In the genomic region with DNA sequence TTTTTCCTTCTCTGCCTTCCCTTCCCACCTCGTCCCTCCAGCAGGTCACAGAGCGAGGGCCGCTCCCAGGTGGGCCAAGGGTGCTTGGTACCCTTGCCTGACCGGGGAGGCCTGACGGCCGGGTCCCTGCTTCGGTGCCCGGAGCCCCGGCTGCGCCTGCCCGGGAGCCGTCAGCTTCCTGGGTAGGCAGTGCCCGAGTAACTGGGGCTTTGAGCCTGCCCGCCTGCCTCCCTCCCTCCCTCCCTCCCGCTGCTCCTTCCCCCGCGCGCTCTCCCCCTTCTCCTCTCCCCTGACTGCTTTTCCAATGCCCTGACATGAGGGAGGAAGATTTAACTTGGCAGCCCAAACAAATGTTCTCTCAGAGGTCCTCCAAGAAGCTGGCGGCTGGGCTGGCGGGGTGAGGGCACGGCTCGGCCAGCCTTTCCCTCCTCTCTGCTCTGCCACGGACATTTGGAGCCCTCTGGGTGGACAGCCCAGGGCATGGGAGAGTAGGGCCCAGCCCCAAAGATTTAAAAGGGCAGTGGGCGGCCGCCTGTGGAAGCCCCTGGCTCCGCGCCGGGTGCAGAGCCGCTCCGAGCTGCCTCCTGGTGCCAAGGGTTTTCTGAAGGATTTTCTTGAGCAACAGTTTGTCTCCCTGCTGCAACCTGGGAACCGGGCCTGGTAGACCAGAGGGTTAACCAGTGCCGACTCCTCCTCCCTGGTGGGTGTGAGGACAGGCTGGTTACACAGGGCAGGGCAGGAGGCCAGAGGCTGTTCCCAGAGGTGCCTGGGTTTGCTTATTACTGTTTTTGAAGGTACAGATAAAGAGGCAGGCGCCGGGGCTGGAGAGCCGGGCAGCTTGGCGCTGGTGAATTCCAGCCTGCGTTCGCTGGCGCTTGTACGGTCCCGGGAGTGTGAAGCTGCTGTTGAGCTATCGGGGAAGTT, we compare ENCODE assay signal across 8 cellular contexts. TPM values are rescaled to one million over a fixed set of nuclear protein-coding genes. Genes with fewer than 3 reads are reported as not detected.
DNase-seq lines count a peak whose midpoint lies in the region; ATAC-seq and TF ChIP-seq lines count a peak whose summit lies in the region.

No MANE protein-coding gene starts in this region.

- peak in 2 of 4 donors; percentile 28 to 38 for TF ChIP-seq EP300 in sigmoid colon (IDR thresholded peaks at IDR 0.05)

- intact Hi-C loops in sigmoid colon (cut with DNase I) = loop anchor here (1.0 to 2.0 kb wide), 3 partner anchors 42 to 768 kb away; no protein-coding TSS in a partner anchor

- H3K9me3 ChIP-seq in RWPE2 (ENCODE audit: severe bottlenecking) (no peaks in the 10 kb centered on the region), sigmoid colon (no peaks in the 10 kb centered on the region)

- TF ChIP-seq CTCF in RWPE2 (IDR thresholded peaks at IDR 0.05; ENCODE audit: poor library complexity, severe bottlenecking) = no peak
- no peak for TF ChIP-seq CTCF in sigmoid colon (IDR thresholded peaks at IDR 0.05)

- H3K4me1 ChIP-seq in RWPE2 (ENCODE audit: insufficient read depth, poor library complexity, severe bottlenecking) = peaks cover 23% of the 10 kb centered on the region
- peaks cover 2 to 69% (median 61%) of the 10 kb centered on the region in 4 donors for H3K4me1 ChIP-seq in sigmoid colon

- TF ChIP-seq POLR2A in sigmoid colon (IDR thresholded peaks at IDR 0.05) = peak; percentile 73 to 76

- H3K27me3 ChIP-seq in RWPE2 (ENCODE audit: insufficient read depth, poor library complexity, severe bottlenecking) = no peaks in the 10 kb centered on the region
- no peaks in the 10 kb centered on the region for H3K27me3 ChIP-seq in sigmoid colon

- peak; percentile 71 for ATAC-seq in RWPE2 (ENCODE audit: low read depth)

- H3K4me3 ChIP-seq in RWPE2 (ENCODE audit: severe bottlenecking) (peak overlapping the region; percentile 89), sigmoid colon (peak overlapping the region; percentile 70 to 96 (median 84))

- DNase-seq in CD1c-positive myeloid dendritic cell (ENCODE audit: extremely low spot score) = peak; percentile 79
- DNase-seq in HS-5 (ENCODE audit: low read depth) = peak; percentile 59
- peak; percentile 90 for DNase-seq in RWPE2 (ENCODE audit: low spot score)
- DNase-seq in caudate nucleus (lab: John Stamatoyannopoulos, UW) = peak in 57 of 61 donors; percentile 39 to 93 (median 80)
- peak; percentile 65 for DNase-seq in inferior parietal cortex (ENCODE audit: extremely low spot score)
- DNase-seq in sigmoid colon = peak; percentile 98
- no peak for DNase-seq in RKO (ENCODE audit: low spot score)
- no peak for DNase-seq in NK-92 treated with Interleukin-12 subunit alpha and Interleukin-12 subunit beta, amount 100 ng/mL, for 24 hours (lab: John Stamatoyannopoulos, UW)

- H3K36me3 ChIP-seq in RWPE2 (ENCODE audit: low read depth) (no peaks in the 10 kb centered on the region), sigmoid colon (no peaks in the 10 kb centered on the region)

- WGBS in sigmoid colon, 2 donors = 1 to 5% methylated on average over 42 of the region's 42 CpGs

- H3K27ac ChIP-seq in RWPE2 (ENCODE audit: poor library complexity, severe bottlenecking) (peak overlapping the region; percentile 84), caudate nucleus (ENCODE audit: low read depth, low read length) (peak overlapping the region; percentile 93), sigmoid colon (peak overlapping the region; percentile 96 to 100 (median 99))

RNA-seq across cellular contexts. Expression of gene ZMIZ1, which starts 2.1 kb away (rescaled TPM):
- 10 to 100 TPM; 26.5 to 49.3 (median 37.5) TPM for total RNA-seq in sigmoid colon
- polyA plus RNA-seq in sigmoid colon = 10 to 100 TPM; 17.4 to 31.5 (median 25.4) TPM

Comparison
In these comparisons a context has a peak if more than half of its experiments do, and no peak if none do; other contexts are left out.
1. DNase-seq: peak in CD1c-positive myeloid dendritic cell (single experiment), HS-5 (single experiment), RWPE2 (single experiment), caudate nucleus (57 of 61), inferior parietal cortex (single experiment) and sigmoid colon (single experiment); none in RKO (single experiment) and NK-92 treated with Interleukin-12 subunit alpha and Interleukin-12 subunit beta, amount 100 ng/mL, for 24 hours (single experiment).
2. Peak in every context shown above with its lines, with median percentiles within 50 percentile points of each other: H3K27ac ChIP-seq.